Comparison of ENCODE assay signal across 13 cellular contexts in genomic region chr20:2838847-2839671, GRCh38. TPM values are rescaled to one million over a fixed set of nuclear protein-coding genes. Genes with fewer than 3 reads are reported as not detected.
DNase-seq lines count a peak whose midpoint lies in the region; ATAC-seq, FAIRE-seq and TF ChIP-seq lines count a peak whose summit lies in the region.
"Had no signal": no experiment of that assay in that cellular context is flagged by ENCODE, and none has a peak within 500 bp of the region (broad histone marks: within the 10 kb centered on the region; RNA-seq: fewer than 3 reads in every experiment).

No MANE protein-coding gene starts in this region.

- DNase-seq in activated T-cell treated with anti-CD3 and anti-CD28 coated beads, Interleukin-2, amount 50 U/mL, for 4 hours = no peak
- no peak for DNase-seq in activated T-cell treated with anti-CD3 and anti-CD28 coated beads, Interleukin-2, amount 50 U/mL, for 1 hour
- DNase-seq in PC-3 = no peak
- DNase-seq in endothelial cell of umbilical vein (ENCODE audit: low read depth, low spot score) = no peak
- no peak for DNase-seq in effector CD8-positive, alpha-beta T cell (lab: John Stamatoyannopoulos, UW)
- DNase-seq in A673 (ENCODE audit: low spot score) = no peak
- DNase-seq: NCI-H1048, NCI-H69 had no signal

- H3K9me3 ChIP-seq in PC-3 (ENCODE audit: low read length) (no peaks in the 10 kb centered on the region), endothelial cell of umbilical vein (replicated peaks; ENCODE audit: control insufficient read depth, insufficient read depth, low read length) (no peaks in the 10 kb centered on the region), skeletal muscle satellite cell (replicated peaks; ENCODE audit: low read length) (no peaks in the 10 kb centered on the region), A673 (ENCODE audit: low read depth, low read length, poor library complexity, severe bottlenecking) (no peaks in the 10 kb centered on the region)
- H3K9me3 ChIP-seq: gastrocnemius medialis had no signal

- no peaks in the 10 kb centered on the region for H3K27me3 ChIP-seq in PC-3 (ENCODE audit: low read length)
- H3K27me3 ChIP-seq in endothelial cell of umbilical vein (ENCODE audit: control insufficient read depth in 2 of 2, insufficient read depth in 2 of 2, low read length in 2 of 2) = no peaks in the 10 kb centered on the region
- no peaks in the 10 kb centered on the region for H3K27me3 ChIP-seq in skeletal muscle satellite cell (ENCODE audit: control insufficient read depth, insufficient read depth, low read length)
- H3K27me3 ChIP-seq in A673 (replicated peaks; ENCODE audit: insufficient read depth, low read depth, low read length, poor library complexity) = no peaks in the 10 kb centered on the region
- H3K27me3 ChIP-seq: gastrocnemius medialis had no signal

- no peak overlapping the region for H2AFZ ChIP-seq in PC-3 (ENCODE audit: low read length)
- no peak overlapping the region for H2AFZ ChIP-seq in endothelial cell of umbilical vein (ENCODE audit: low read depth, low read length)

- TF ChIP-seq POLR2A in endothelial cell of umbilical vein (IDR thresholded peaks at IDR 0.05; ENCODE audit: low read depth, low read length) = no peak

- peaks cover 21% of the 10 kb centered on the region for H3K4me1 Mint-ChIP-seq in activated T-cell treated with anti-CD3 and anti-CD28 coated beads, Interleukin-2, amount 50 U/mL, for 4 hours (ENCODE audit: low read depth)

- no peak for ATAC-seq in activated T-cell treated with anti-CD3 and anti-CD28 coated beads, Interleukin-2, amount 50 U/mL, for 4 hours
- no peak for ATAC-seq in PC-3
- ATAC-seq in GM21381 (IDR thresholded peaks at IDR 0.05; ENCODE audit: unreplicated experiment) = no peak

- H3K27ac ChIP-seq in PC-3 (ENCODE audit: low read length) (no peak overlapping the region), endothelial cell of umbilical vein (ENCODE audit: insufficient read depth, low read depth, low read length) (no peak overlapping the region), A673 (ENCODE audit: low read depth, low read length, poor library complexity, severe bottlenecking) (no peak overlapping the region)

- BruUV-seq in PC-3 (replicated peaks; lab: Mats Ljungman, UMichigan) (TSS peak; percentile 39), endothelial cell of umbilical vein (replicated peaks; lab: Mats Ljungman, UMichigan) (TSS peak; percentile 24), A673 (replicated peaks; lab: Mats Ljungman, UMichigan) (no TSS peak)

- POLR2A ChIA-PET in PC-3 (lab: Charles Lee; ENCODE audit: unreplicated experiment) (no interaction called here), endothelial cell of umbilical vein (lab: Charles Lee) (interaction anchor here (0.6 kb wide), 1 partner anchor 33 kb away, joined by 4 read pairs; no protein-coding TSS in a partner anchor), A673 (lab: Charles Lee; ENCODE audit: low non-redundant PET) (no interaction called here)

- H3K9ac ChIP-seq in PC-3 (ENCODE audit: low read length) (no peak overlapping the region), endothelial cell of umbilical vein (replicated peaks; ENCODE audit: extremely low read depth, insufficient read depth, low read length) (no peak overlapping the region), skeletal muscle satellite cell (ENCODE audit: low read depth, low read length) (no peak overlapping the region)

- no peaks in the 10 kb centered on the region for H3K9me1 ChIP-seq in endothelial cell of umbilical vein (replicated peaks; ENCODE audit: control insufficient read depth, extremely low read depth, insufficient read depth, low read length)

- H3K4me3 Mint-ChIP-seq in activated T-cell treated with anti-CD3 and anti-CD28 coated beads, Interleukin-2, amount 50 U/mL, for 4 hours = peak overlapping the region; percentile 82

- H3K4me3 ChIP-seq in PC-3 (ENCODE audit: low read length) (peak overlapping the region; percentile 80; the same call in 1 of the 2 replicates), endothelial cell of umbilical vein (replicated peaks in 1 of 3; ENCODE audit: insufficient read depth in 1 of 3, low read depth in 1 of 3, low read length in 3 of 3) (no peak overlapping the region), skeletal muscle satellite cell (ENCODE audit: low read length) (no peak overlapping the region), A673 (ENCODE audit: low read depth, low read length, poor library complexity, severe bottlenecking) (no peak overlapping the region)

- peaks cover 16% of the 10 kb centered on the region for H3K4me1 ChIP-seq in PC-3 (ENCODE audit: insufficient read depth, low read length)
- H3K4me1 ChIP-seq in endothelial cell of umbilical vein (ENCODE audit: control insufficient read depth, extremely low read depth, insufficient read depth, low read length) = peaks cover 4% of the 10 kb centered on the region
- H3K4me1 ChIP-seq in skeletal muscle satellite cell (ENCODE audit: control insufficient read depth, insufficient read depth, low read length) = peaks cover 9% of the 10 kb centered on the region
- peaks cover 15% of the 10 kb centered on the region for H3K4me1 ChIP-seq in A673 (ENCODE audit: insufficient read depth, low read length, poor library complexity, severe bottlenecking)

- H3K36me3 Mint-ChIP-seq in activated T-cell treated with anti-CD3 and anti-CD28 coated beads, Interleukin-2, amount 50 U/mL, for 4 hours (ENCODE audit: insufficient read depth) = peaks cover 14% of the 10 kb centered on the region

- CTCF ChIA-PET in PC-3 (lab: Charles Lee) (no interaction called here), endothelial cell of umbilical vein (lab: Charles Lee) (interaction anchor here (1.0 to 2.3 kb wide), 3 partner anchors 10 to 86 kb away, joined by 3 to 5 read pairs (median 4); partner anchors contain the start of gene TMEM239), A673 (lab: Charles Lee) (no interaction called here)

- H3F3A ChIP-seq in PC-3 (ENCODE audit: low read length, unreplicated experiment) = no peaks in the 10 kb centered on the region

- no peaks in the 10 kb centered on the region for H3K27me3 Mint-ChIP-seq in activated T-cell treated with anti-CD3 and anti-CD28 coated beads, Interleukin-2, amount 50 U/mL, for 4 hours (ENCODE audit: low read depth)

- dilution Hi-C loops in endothelial cell of umbilical vein (cut with MboI; ENCODE audit: extremely low pct_ligation_motif_present, low sequenced_read_pairs) = no loop called here

- intact Hi-C loops in PC-3 (cut with micrococcal nuclease) = no loop called here
- intact Hi-C loops in endothelial cell of umbilical vein (cut with micrococcal nuclease) = no loop called here
- intact Hi-C loops in A673 (cut with micrococcal nuclease; ENCODE audit: unreplicated experiment) = no loop called here

- H3K9me2 ChIP-seq in PC-3 (replicated peaks; ENCODE audit: low read length) = no peaks in the 10 kb centered on the region

- H3K9me3 Mint-ChIP-seq in activated T-cell treated with anti-CD3 and anti-CD28 coated beads, Interleukin-2, amount 50 U/mL, for 4 hours = no peaks in the 10 kb centered on the region

- H3K36me3 ChIP-seq in PC-3 (ENCODE audit: low read depth, low read length) = no peaks in the 10 kb centered on the region
- peaks cover 0 to 2% of the 10 kb centered on the region in 2 experiments for H3K36me3 ChIP-seq in endothelial cell of umbilical vein (ENCODE audit: control insufficient read depth in 2 of 2, extremely low read depth in 1 of 2, insufficient read depth in 2 of 2, low read length in 2 of 2)
- H3K36me3 ChIP-seq in skeletal muscle satellite cell (ENCODE audit: insufficient read depth, low read length) = peaks cover 2% of the 10 kb centered on the region
- peaks cover 8% of the 10 kb centered on the region for H3K36me3 ChIP-seq in A673 (ENCODE audit: insufficient read depth, low read length, poor library complexity, severe bottlenecking)
- H3K36me3 ChIP-seq: gastrocnemius medialis had no signal

- H3K79me2 ChIP-seq in PC-3 (ENCODE audit: low read length) = peaks cover 26% of the 10 kb centered on the region
- peaks cover 3% of the 10 kb centered on the region for H3K79me2 ChIP-seq in endothelial cell of umbilical vein (ENCODE audit: control insufficient read depth, insufficient read depth, low read length)

- H3K4me2 ChIP-seq in PC-3 (ENCODE audit: low read length) (peak overlapping the region; percentile 99), endothelial cell of umbilical vein (ENCODE audit: insufficient read depth, low read length) (no peak overlapping the region), skeletal muscle satellite cell (ENCODE audit: low read length) (peak overlapping the region; percentile 86)

- FAIRE-seq in endothelial cell of umbilical vein (lab: Jason Lieb, UNC) = no peak

- TF ChIP-seq CTCF in PC-3 (conservative IDR thresholded peaks at IDR 0.05; ENCODE audit: low read depth, low read length) (no peak), endothelial cell of umbilical vein (IDR thresholded peaks at IDR 0.05; ENCODE audit: extremely low read depth in 1 of 2, insufficient read depth in 1 of 2, low read depth in 1 of 2, low read length in 2 of 2) (no peak), A673 (conservative IDR thresholded peaks at IDR 0.05; ENCODE audit: low read depth, low read length) (no peak)

- H4K20me1 ChIP-seq in PC-3 (ENCODE audit: low read length) = no peaks in the 10 kb centered on the region
- H4K20me1 ChIP-seq in endothelial cell of umbilical vein (replicated peaks; ENCODE audit: control insufficient read depth, extremely low read depth, insufficient read depth, low read length) = no peaks in the 10 kb centered on the region

RNA-seq across cellular contexts. Expression of gene PCED1A, which starts 1.4 kb away (rescaled TPM):
- total RNA-seq in activated T-cell treated with anti-CD3 and anti-CD28 coated beads, Interleukin-2, amount 50 U/mL, for 4 hours = 10 to 100 TPM; 12.1 to 16.8 (median 12.9) TPM
- total RNA-seq in PC-3 (2014; rRNA removed) = 21.9 and 29.8 TPM in 2 replicates
- total RNA-seq in endothelial cell of umbilical vein = 18.7 and 20.1 TPM in 2 replicates
- 32.0 and 37.6 TPM in 2 replicates for polyA plus RNA-seq in endothelial cell of umbilical vein
- 8.2 and 14.7 TPM in 2 replicates for polyA plus RNA-seq in endothelial cell of umbilical vein (2011; cell fraction: cytosol; rRNA removed)
- 118 and 123 TPM in 2 replicates for polyA plus RNA-seq in endothelial cell of umbilical vein (2011; cell fraction: nucleus; rRNA removed)
- polyA plus RNA-seq in endothelial cell of umbilical vein (2012) = 15.9 and 25.5 TPM in 2 replicates
- polyA minus RNA-seq in endothelial cell of umbilical vein = 5.6 and 10.1 TPM in 2 replicates
- polyA minus RNA-seq in endothelial cell of umbilical vein (2011; cell fraction: cytosol; rRNA and poly(A)+ RNA removed) = 7.9 TPM
- polyA minus RNA-seq in endothelial cell of umbilical vein (2011; cell fraction: nucleus; rRNA and poly(A)+ RNA removed) = 12.5 and 14.5 TPM in 2 replicates
- 14.0 and 20.8 TPM in 2 replicates for total RNA-seq in skeletal muscle satellite cell (2012; rRNA removed)
- 32.8 and 42.0 TPM in 2 replicates for total RNA-seq in A673 (2021)

RNA-seq across cellular contexts. Expression of gene VPS16, which starts 1.5 kb away (rescaled TPM):
- 10 to 100 TPM; 39.9 to 42.4 (median 41.6) TPM for total RNA-seq in activated T-cell treated with anti-CD3 and anti-CD28 coated beads, Interleukin-2, amount 50 U/mL, for 4 hours
- total RNA-seq in PC-3 (2014; rRNA removed) (40.3 and 49.9 TPM in 2 replicates), endothelial cell of umbilical vein (35.8 and 42.3 TPM in 2 replicates), A673 (2021) (37.8 and 39.1 TPM in 2 replicates)
- 37.6 and 37.8 TPM in 2 replicates for polyA plus RNA-seq in endothelial cell of umbilical vein
- 28.7 and 30.0 TPM in 2 replicates for polyA plus RNA-seq in endothelial cell of umbilical vein (2011; cell fraction: cytosol; rRNA removed)
- polyA plus RNA-seq in endothelial cell of umbilical vein (2011; cell fraction: nucleus; rRNA removed) = 188 and 207 TPM in 2 replicates
- 32.0 and 42.4 TPM in 2 replicates for polyA plus RNA-seq in endothelial cell of umbilical vein (2012)
- polyA minus RNA-seq in endothelial cell of umbilical vein = 37.3 and 42.6 TPM in 2 replicates
- polyA minus RNA-seq in endothelial cell of umbilical vein (2011; cell fraction: cytosol; rRNA and poly(A)+ RNA removed) = 12.2 TPM
- polyA minus RNA-seq in endothelial cell of umbilical vein (2011; cell fraction: nucleus; rRNA and poly(A)+ RNA removed) = 27.5 and 28.1 TPM in 2 replicates
- 29.9 and 34.9 TPM in 2 replicates for total RNA-seq in skeletal muscle satellite cell (2012; rRNA removed)

RNA-seq across cellular contexts. Expression of gene TMEM239, which starts 22.9 kb away (rescaled TPM):
- not detected for total RNA-seq in activated T-cell treated with anti-CD3 and anti-CD28 coated beads, Interleukin-2, amount 50 U/mL, for 4 hours
- total RNA-seq in PC-3 (2014; rRNA removed) = 0.04 TPM in 1 of 2 replicates, not detected in the other
- not detected in 2 replicates for total RNA-seq in endothelial cell of umbilical vein
- not detected in 2 replicates for polyA plus RNA-seq in endothelial cell of umbilical vein
- polyA plus RNA-seq in endothelial cell of umbilical vein (2011; cell fraction: cytosol; rRNA removed) = not detected in 2 replicates
- not detected in 2 replicates for polyA plus RNA-seq in endothelial cell of umbilical vein (2011; cell fraction: nucleus; rRNA removed)
- polyA plus RNA-seq in endothelial cell of umbilical vein (2012) = not detected in 2 replicates
- not detected in 2 replicates for polyA minus RNA-seq in endothelial cell of umbilical vein
- polyA minus RNA-seq in endothelial cell of umbilical vein (2011; cell fraction: cytosol; rRNA and poly(A)+ RNA removed) = not detected
- not detected in 2 replicates for polyA minus RNA-seq in endothelial cell of umbilical vein (2011; cell fraction: nucleus; rRNA and poly(A)+ RNA removed)
- total RNA-seq in skeletal muscle satellite cell (2012; rRNA removed) = not detected in 2 replicates
- not detected in 2 replicates for total RNA-seq in A673 (2021)
- total RNA-seq: gastrocnemius medialis, lung, sciatic nerve had no signal
- polyA plus RNA-seq: lung had no signal

RNA-seq across cellular contexts. Expression of gene C20orf141, which starts 24.3 kb away (rescaled TPM):
- not detected for total RNA-seq in activated T-cell treated with anti-CD3 and anti-CD28 coated beads, Interleukin-2, amount 50 U/mL, for 4 hours
- total RNA-seq in PC-3 (2014; rRNA removed) = not detected in 2 replicates
- total RNA-seq in endothelial cell of umbilical vein = not detected in 2 replicates
- not detected in 2 replicates for polyA plus RNA-seq in endothelial cell of umbilical vein
- not detected in 2 replicates for polyA plus RNA-seq in endothelial cell of umbilical vein (2011; cell fraction: cytosol; rRNA removed)
- polyA plus RNA-seq in endothelial cell of umbilical vein (2011; cell fraction: nucleus; rRNA removed) = not detected in 2 replicates
- polyA plus RNA-seq in endothelial cell of umbilical vein (2012) = not detected in 2 replicates
- not detected in 2 replicates for polyA minus RNA-seq in endothelial cell of umbilical vein
- not detected for polyA minus RNA-seq in endothelial cell of umbilical vein (2011; cell fraction: cytosol; rRNA and poly(A)+ RNA removed)
- polyA minus RNA-seq in endothelial cell of umbilical vein (2011; cell fraction: nucleus; rRNA and poly(A)+ RNA removed) = not detected in 2 replicates
- total RNA-seq in skeletal muscle satellite cell (2012; rRNA removed) = not detected in 2 replicates
- not detected in 2 replicates for total RNA-seq in A673 (2021)
- total RNA-seq: gastrocnemius medialis, lung, sciatic nerve had no signal
- polyA plus RNA-seq: lung had no signal

RNA-seq across cellular contexts. Expression of gene PTPRA, which starts 34.2 kb away (rescaled TPM):
- 10 to 100 TPM; 28.2 to 34.5 (median 32.3) TPM for total RNA-seq in activated T-cell treated with anti-CD3 and anti-CD28 coated beads, Interleukin-2, amount 50 U/mL, for 4 hours
- total RNA-seq in PC-3 (2014; rRNA removed) = 33.6 and 35.0 TPM in 2 replicates
- total RNA-seq in endothelial cell of umbilical vein = 52.2 and 53.4 TPM in 2 replicates
- 37.7 and 43.2 TPM in 2 replicates for polyA plus RNA-seq in endothelial cell of umbilical vein
- 51.6 and 58.6 TPM in 2 replicates for polyA plus RNA-seq in endothelial cell of umbilical vein (2011; cell fraction: cytosol; rRNA removed)
- 78.7 and 90.4 TPM in 2 replicates for polyA plus RNA-seq in endothelial cell of umbilical vein (2011; cell fraction: nucleus; rRNA removed)
- polyA plus RNA-seq in endothelial cell of umbilical vein (2012) = 54.1 and 69.6 TPM in 2 replicates
- 52.8 and 54.5 TPM in 2 replicates for polyA minus RNA-seq in endothelial cell of umbilical vein
- polyA minus RNA-seq in endothelial cell of umbilical vein (2011; cell fraction: cytosol; rRNA and poly(A)+ RNA removed) = 12.7 TPM
- polyA minus RNA-seq in endothelial cell of umbilical vein (2011; cell fraction: nucleus; rRNA and poly(A)+ RNA removed) = 36.6 and 66.1 TPM in 2 replicates
- total RNA-seq in skeletal muscle satellite cell (2012; rRNA removed) = 19.3 and 31.7 TPM in 2 replicates
- total RNA-seq in A673 (2021) = 56.9 and 65.6 TPM in 2 replicates
